9 cellular contexts compared by ENCODE assay signal in genomic region chr16:15907863-15908478, GRCh38.
DNase-seq lines count a peak whose midpoint lies in the region; ATAC-seq and TF ChIP-seq lines count a peak whose summit lies in the region.
"Had no signal": no experiment of that assay in that cellular context is flagged by ENCODE, and none has a peak within 500 bp of the region (broad histone marks: within the 10 kb centered on the region; RNA-seq: fewer than 3 reads in every experiment).

No MANE protein-coding gene starts in this region.

- peak overlapping the region; percentile 51; the same call in 1 of the 2 replicates for H2AFZ ChIP-seq in MM.1S (ENCODE audit: low read length)

- H3K4me1 Mint-ChIP-seq in stimulated activated naive CD8-positive, alpha-beta T cell treated with anti-CD3 and anti-CD28 coated beads, Interleukin-15, Interleukin-2, amounts not matched to agents 100 ng/mL and 50 ng/mL, for 24 hours (ENCODE audit: low read depth), result peaks cover 15% of the 10 kb centered on the region

- no peaks in the 10 kb centered on the region for H3K79me2 ChIP-seq in MM.1S (ENCODE audit: low read length)

- no peaks in the 10 kb centered on the region for H3K27me3 Mint-ChIP-seq in stimulated activated naive CD8-positive, alpha-beta T cell treated with anti-CD3 and anti-CD28 coated beads, Interleukin-15, Interleukin-2, amounts not matched to agents 100 ng/mL and 50 ng/mL, for 24 hours

- H3K9me3 Mint-ChIP-seq in stimulated activated naive CD8-positive, alpha-beta T cell treated with anti-CD3 and anti-CD28 coated beads, Interleukin-15, Interleukin-2, amounts not matched to agents 100 ng/mL and 50 ng/mL, for 24 hours, result peaks cover 4% of the 10 kb centered on the region

- TF ChIP-seq CTCF in MM.1S (IDR thresholded peaks at IDR 0.05; ENCODE audit: low read length) (no peak), fibroblast of pulmonary artery (IDR thresholded peaks at IDR 0.05; ENCODE audit: low read length, missing control alignments) (no peak)

- no peaks in the 10 kb centered on the region for H3K36me3 Mint-ChIP-seq in stimulated activated naive CD8-positive, alpha-beta T cell treated with anti-CD3 and anti-CD28 coated beads, Interleukin-15, Interleukin-2, amounts not matched to agents 100 ng/mL and 50 ng/mL, for 24 hours (ENCODE audit: low read depth)

- no peak overlapping the region for H3K4me3 ChIP-seq in MM.1S (ENCODE audit: low read length)
- no peak overlapping the region for H3K4me3 ChIP-seq in fibroblast of pulmonary artery (replicated peaks; ENCODE audit: low read depth, low read length)
- H3K4me3 ChIP-seq: skin epidermis had no signal

- no peaks in the 10 kb centered on the region for H3K9me3 ChIP-seq in MM.1S (replicated peaks; ENCODE audit: insufficient read depth, low read length)

- H4K20me1 ChIP-seq in MM.1S (ENCODE audit: insufficient read depth, low read length), result no peaks in the 10 kb centered on the region

- H3K27me3 ChIP-seq in MM.1S (replicated peaks; ENCODE audit: insufficient read depth, low read length), result no peaks in the 10 kb centered on the region

- H3K27ac ChIP-seq in MM.1S (ENCODE audit: low read length), result no peak overlapping the region
- H3K27ac ChIP-seq: skin epidermis had no signal

- no peaks in the 10 kb centered on the region for H3K36me3 ChIP-seq in MM.1S (replicated peaks; ENCODE audit: insufficient read depth, low read length)

- ATAC-seq in GM18502 (IDR thresholded peaks at IDR 0.05; ENCODE audit: poor library complexity, unreplicated experiment), result peak; percentile 99
- ATAC-seq in HG02588 (IDR thresholded peaks at IDR 0.05; ENCODE audit: unreplicated experiment), result peak; percentile 100

- H3K9ac ChIP-seq in MM.1S (ENCODE audit: low read length), result no peak overlapping the region

- no peak overlapping the region for H3K4me2 ChIP-seq in MM.1S (ENCODE audit: low read depth, low read length)

- H3F3A ChIP-seq in MM.1S (ENCODE audit: insufficient read depth, low read length), result no peaks in the 10 kb centered on the region

- H3K27ac Mint-ChIP-seq in stimulated activated naive CD8-positive, alpha-beta T cell treated with anti-CD3 and anti-CD28 coated beads, Interleukin-15, Interleukin-2, amounts not matched to agents 100 ng/mL and 50 ng/mL, for 24 hours, result peak overlapping the region; percentile 21

- DNase-seq in AG08396 (ENCODE audit: low spot score) (peak; percentile 36), MM.1S (peak; percentile 67), T1000 (lab: John Stamatoyannopoulos, UW) (peak; percentile 10), fibroblast of pulmonary artery (ENCODE audit: low read depth) (peak; percentile 24), globus pallidus (ENCODE audit: low spot score) (no peak)

- no peak overlapping the region for H3K4me3 Mint-ChIP-seq in stimulated activated naive CD8-positive, alpha-beta T cell treated with anti-CD3 and anti-CD28 coated beads, Interleukin-15, Interleukin-2, amounts not matched to agents 100 ng/mL and 50 ng/mL, for 24 hours

- no peaks in the 10 kb centered on the region for H3K9me2 ChIP-seq in MM.1S (replicated peaks; ENCODE audit: insufficient read depth, low read length)

- no peaks in the 10 kb centered on the region for H3K4me1 ChIP-seq in MM.1S (ENCODE audit: low read length)
